8 cellular contexts compared by ENCODE assay signal in genomic region chr5:177516601-177517568, GRCh38. TPM values are rescaled to one million over a fixed set of nuclear protein-coding genes. Genes with fewer than 3 reads are reported as not detected.
DNase-seq lines count a peak whose midpoint lies in the region; ATAC-seq and TF ChIP-seq lines count a peak whose summit lies in the region.

Gene DDX41, minus strand, starts transcription at chr5:177516961. Its CDS starts 16 bp downstream, at chr5:177516945.

- peak within 1 kb of the TSS; percentile 93 to 99 (median 95) for H3K4me3 Mint-ChIP-seq in T-cell

- peak in 1 of 2 donors; percentile 99 for TF ChIP-seq EP300 in tibial nerve (IDR thresholded peaks at IDR 0.05)

- peaks cover 48 to 53% (median 49%) of the 10 kb centered on the region in 3 donors for H3K4me1 Mint-ChIP-seq in T-cell

- ATAC-seq in HG02763 (IDR thresholded peaks at IDR 0.05; ENCODE audit: unreplicated experiment) (peak; percentile 78), T-cell (replicated peaks in 1 of 4) (peak; percentile 88 to 93 (median 91))

- peak within 1 kb of the TSS; percentile 94 to 95 for H3K27ac Mint-ChIP-seq in T-cell

- H3K4me1 ChIP-seq in cardiac muscle cell (ENCODE audit: low read depth), result no peaks in the 10 kb centered on the region
- H3K4me1 ChIP-seq in parathyroid adenoma, result no peaks in the 10 kb centered on the region
- H3K4me1 ChIP-seq in tibial nerve, result peaks cover 3 to 34% (median 10%) of the 10 kb centered on the region in 4 donors

- H3K4me3 ChIP-seq in GM12875 (ENCODE audit: low read depth, low read length), result peak within 1 kb of the TSS; percentile 91
- H3K4me3 ChIP-seq in cardiac muscle cell, result peak within 1 kb of the TSS; percentile 70
- H3K4me3 ChIP-seq in parathyroid adenoma (ENCODE audit: low read depth, low read length), result peak within 1 kb of the TSS; percentile 81
- peak within 1 kb of the TSS; percentile 72 to 95 (median 88) for H3K4me3 ChIP-seq in tibial nerve

- peak; percentile 56 for DNase-seq in NCI-H1417 treated with DMSO at 0.1 percent for 48 hours (lab: John Stamatoyannopoulos, UW)
- DNase-seq in T-cell, result peak; percentile 89 to 95 (median 93)
- DNase-seq in cardiac muscle cell (ENCODE audit: low read depth in 1 of 2, low spot score in 1 of 2), result peak; percentile 99
- DNase-seq in tibial nerve (ENCODE audit: low spot score in 2 of 2), result peak; percentile 94 to 96

- 0% methylated on average over 95 to 96 of the region's 96 CpGs for WGBS in adipose tissue, 3 donors
- 0% methylated on average over 79 to 86 of the region's 96 CpGs for WGBS in tibial nerve, 2 donors

- peak within 1 kb of the TSS; percentile 35 for H3K27ac ChIP-seq in adipose tissue (ENCODE audit: low read depth, low read length)
- peak within 1 kb of the TSS; percentile 75 for H3K27ac ChIP-seq in cardiac muscle cell
- H3K27ac ChIP-seq in parathyroid adenoma, result peak within 1 kb of the TSS; percentile 84
- H3K27ac ChIP-seq in tibial nerve, result peak within 1 kb of the TSS; percentile 77 to 89 (median 84)

- peaks cover 34% of the 10 kb centered on the region for H3K36me3 Mint-ChIP-seq in T-cell

- H3K9me3 ChIP-seq in cardiac muscle cell (ENCODE audit: low read depth) (no peaks in the 10 kb centered on the region), parathyroid adenoma (ENCODE audit: control insufficient read depth, low read length) (no peaks in the 10 kb centered on the region), tibial nerve (no peaks in the 10 kb centered on the region)

- CTCF ChIA-PET in T-cell (lab: Charles Lee), result interaction anchor here in 1 of 2 donors (0.7 kb wide), 1 partner anchor 28 kb away, joined by 3 read pairs; no protein-coding TSS in a partner anchor

- peak within 1 kb of the TSS; percentile 74 for H3K9ac ChIP-seq in parathyroid adenoma

- H3K27me3 Mint-ChIP-seq in T-cell, result no peaks in the 10 kb centered on the region

- TF ChIP-seq CTCF in GM12875 (IDR thresholded peaks at IDR 0.05; ENCODE audit: borderline replicate concordance, insufficient read depth, low read depth, low read length) (no peak), cardiac muscle cell (IDR thresholded peaks at IDR 0.05; ENCODE audit: low read depth, low read length) (no peak), parathyroid adenoma (IDR thresholded peaks at IDR 0.05) (no peak), tibial nerve (IDR thresholded peaks at IDR 0.05) (peak in 3 of 5 experiments; percentile 0 to 58 (median 7))

- peak in 1 of 2 donors; percentile 54 for TF ChIP-seq POLR2A in tibial nerve (IDR thresholded peaks at IDR 0.05)

- H3K27me3 ChIP-seq in cardiac muscle cell (no peaks in the 10 kb centered on the region), parathyroid adenoma (ENCODE audit: control insufficient read depth, insufficient read depth, low read length) (no peaks in the 10 kb centered on the region), tibial nerve (no peaks in the 10 kb centered on the region)

- POLR2A ChIA-PET in T-cell (lab: Charles Lee), result no interaction called here

- H3K36me3 ChIP-seq in cardiac muscle cell (peaks cover 41% of the 10 kb centered on the region), parathyroid adenoma (ENCODE audit: control insufficient read depth, insufficient read depth, low read length) (no peaks in the 10 kb centered on the region), tibial nerve (peaks cover 2 to 69% (median 14%) of the 10 kb centered on the region in 3 donors)

- H3K79me2 ChIP-seq in parathyroid adenoma, result peaks cover 16% of the 10 kb centered on the region

- H3K4me2 ChIP-seq in parathyroid adenoma (ENCODE audit: low read length), result peak within 1 kb of the TSS; percentile 94

- H3K9me3 Mint-ChIP-seq in T-cell, result no peaks in the 10 kb centered on the region

- H2AFZ ChIP-seq in parathyroid adenoma, result peak within 1 kb of the TSS; percentile 95

RNA-seq across cellular contexts. Expression of gene DDX41, which starts in this region (rescaled TPM):
- 100 to 1,000 TPM in 3 of 5 donors, 10 to 100 TPM in 2; 64.8 to 118 (median 106) TPM for total RNA-seq in T-cell
- polyA plus RNA-seq in adipose tissue, result 10 to 100 TPM; 45.8 to 77.4 (median 77.2) TPM
- 183 and 223 TPM in 2 replicates for total RNA-seq in cardiac muscle cell
- polyA plus RNA-seq in cardiac muscle cell, result 107 and 109 TPM in 2 replicates
- total RNA-seq in tibial nerve, result 100 to 1,000 TPM in 2 of 4 donors, 10 to 100 TPM in 2; 85.3 to 139 (median 105) TPM

Comparison
In these comparisons a context has a peak if more than half of its experiments do, and no peak if none do; other contexts are left out.
1. Peak in every context shown above with its lines: DNase-seq, ATAC-seq, H3K4me3 ChIP-seq and H3K27ac ChIP-seq.
2. CTCF ChIP-seq: peak in tibial nerve (3 of 5); none in GM12875 (single experiment), cardiac muscle cell (single experiment) and parathyroid adenoma (single experiment).